Comparison of ENCODE assay signal across 19 cellular contexts in genomic region chr1:16233431-16233830, GRCh38. TPM values are rescaled to one million over a fixed set of nuclear protein-coding genes. Genes with fewer than 3 reads are reported as not detected.
A peak's percentile ranks its signal among the peaks of the same experiment; 100 is the strongest.
DNase-seq lines count a peak whose midpoint lies in the region; ATAC-seq and TF ChIP-seq lines count a peak whose summit lies in the region.
"Had no signal": no experiment of that assay in that cellular context is flagged by ENCODE, and none has a peak within 500 bp of the region (broad histone marks: within the 10 kb centered on the region; RNA-seq: fewer than 3 reads in every experiment).

No MANE protein-coding gene starts in this region.

- peaks cover 9% of the 10 kb centered on the region for H3K36me3 Mint-ChIP-seq in CD4-positive, alpha-beta T cell (ENCODE audit: low read depth)
- peaks cover 1% of the 10 kb centered on the region for H3K36me3 Mint-ChIP-seq in chondrocyte (ENCODE audit: low read depth)

- H3K4me3 Mint-ChIP-seq in CD4-positive, alpha-beta T cell = peak overlapping the region; percentile 7
- H3K4me3 Mint-ChIP-seq in chondrocyte (ENCODE audit: unreplicated experiment) = no peak overlapping the region
- H3K4me3 Mint-ChIP-seq: HFFc6 had no signal

- DNase-seq in CD4-positive, alpha-beta T cell = no peak
- DNase-seq in chondrocyte (ENCODE audit: low spot score) = peak; percentile 78
- peak; percentile 38 for DNase-seq in lower lobe of right lung
- DNase-seq in spleen = peak; percentile 72
- no peak for DNase-seq in NCI-H2081 treated with DMSO at 0.1 percent for 48 hours (lab: John Stamatoyannopoulos, UW)
- DNase-seq: ACHN; BE2C; C1 segment of cervical spinal cord; Caco-2; CD4-positive, CD25-positive, alpha-beta regulatory T cell; GDM1; GOT3; H7; HFFc6 had no signal

- H3K4me1 Mint-ChIP-seq in CD4-positive, alpha-beta T cell (ENCODE audit: low read depth) = peaks cover 22% of the 10 kb centered on the region
- peaks cover 16% of the 10 kb centered on the region for H3K4me1 Mint-ChIP-seq in chondrocyte (ENCODE audit: low read depth)

- H3K27ac ChIP-seq in CD4-positive, alpha-beta T cell (ENCODE audit: low read depth, low read length) = no peak overlapping the region
- H3K27ac ChIP-seq in lower lobe of right lung = no peak overlapping the region
- no peak overlapping the region for H3K27ac ChIP-seq in spleen
- H3K27ac ChIP-seq: HL-60 had no signal

- POLR2A ChIA-PET in CD4-positive, alpha-beta T cell (lab: Charles Lee) = interaction anchor here (4.9 kb wide), 1 partner anchor 27 kb away, joined by 21 read pairs; no protein-coding TSS in a partner anchor

- no peak overlapping the region for H3K4me3 ChIP-seq in lower lobe of right lung
- H3K4me3 ChIP-seq in spleen = no peak overlapping the region

- no peak overlapping the region for H3K27ac Mint-ChIP-seq in CD4-positive, alpha-beta T cell
- H3K27ac Mint-ChIP-seq in chondrocyte (ENCODE audit: unreplicated experiment) = no peak overlapping the region
- H3K27ac Mint-ChIP-seq: HFFc6 had no signal

- TF ChIP-seq CTCF in CD4-positive, alpha-beta T cell (IDR thresholded peaks at IDR 0.05) = no peak
- TF ChIP-seq CTCF in chondrocyte (IDR thresholded peaks at IDR 0.05) = no peak
- TF ChIP-seq CTCF in lower lobe of right lung (IDR thresholded peaks at IDR 0.05) = no peak
- TF ChIP-seq CTCF in spleen (IDR thresholded peaks at IDR 0.05 in 8 of 11, conservative IDR thresholded peaks at IDR 0.05 in 3 of 11) = no peak

- peaks cover 5% of the 10 kb centered on the region for H3K27me3 ChIP-seq in CD4-positive, alpha-beta T cell (ENCODE audit: control insufficient read depth, insufficient read depth, low read length)
- no peaks in the 10 kb centered on the region for H3K27me3 ChIP-seq in lower lobe of right lung (ENCODE audit: low read depth)
- peaks cover 0 to 7% (median 0%) of the 10 kb centered on the region in 7 donors for H3K27me3 ChIP-seq in spleen (replicated peaks in 1 of 7)
- H3K27me3 ChIP-seq: BE2C had no signal

- no peak for ATAC-seq in CD4-positive, alpha-beta T cell (ENCODE audit: poor library complexity)
- ATAC-seq in lower lobe of right lung (no peak), GM18868 (IDR thresholded peaks at IDR 0.05; ENCODE audit: unreplicated experiment) (no peak), GM19452 (IDR thresholded peaks at IDR 0.05; ENCODE audit: unreplicated experiment) (no peak)
- ATAC-seq: HCT116 had no signal

- CTCF ChIA-PET in CD4-positive, alpha-beta T cell (lab: Charles Lee) = no interaction called here

- intact Hi-C loops in CD4-positive, alpha-beta T cell (cut with DNase I, micrococcal nuclease) = loop anchor here in 1 of 2 experiments (10.0 kb wide), 1 partner anchor 131 kb away; the partner anchor contains the start of gene SZRD1
- intact Hi-C loops in lower lobe of right lung (cut with DNase I) (no loop called here), spleen (cut with DNase I; ENCODE audit: low total_unique reads) (no loop called here)

- H3K4me1 ChIP-seq in lower lobe of right lung (peaks cover 21% of the 10 kb centered on the region), spleen (peaks cover 8 to 36% (median 19%) of the 10 kb centered on the region in 6 donors)

- no peaks in the 10 kb centered on the region for H3K9me3 ChIP-seq in CD4-positive, alpha-beta T cell (ENCODE audit: control insufficient read depth, low read length)
- H3K9me3 ChIP-seq in lower lobe of right lung (no peaks in the 10 kb centered on the region), spleen (no peaks in the 10 kb centered on the region)
- H3K9me3 ChIP-seq: BE2C, Caco-2 had no signal

- WGBS in spleen, 5 donors = 93 to 100% (median 95%) methylated on average over 7 to 8 of the region's 8 CpGs

- H3K9me3 Mint-ChIP-seq in CD4-positive, alpha-beta T cell = no peaks in the 10 kb centered on the region
- no peaks in the 10 kb centered on the region for H3K9me3 Mint-ChIP-seq in chondrocyte (ENCODE audit: low read depth)
- H3K9me3 Mint-ChIP-seq: CD4-positive, CD25-positive, alpha-beta regulatory T cell; HFFc6 had no signal

- H3K27me3 Mint-ChIP-seq in CD4-positive, alpha-beta T cell = peaks cover 10% of the 10 kb centered on the region
- peaks cover 4% of the 10 kb centered on the region for H3K27me3 Mint-ChIP-seq in chondrocyte (ENCODE audit: low read depth)

- no peaks in the 10 kb centered on the region for H3K36me3 ChIP-seq in lower lobe of right lung
- peaks cover 0 to 29% (median 4%) of the 10 kb centered on the region in 6 donors for H3K36me3 ChIP-seq in spleen
- H3K36me3 ChIP-seq: BE2C had no signal

- no peak for TF ChIP-seq POLR2A in spleen (IDR thresholded peaks at IDR 0.05)

RNA-seq across cellular contexts. Expression of gene CPLANE2, which starts 3.6 kb away (rescaled TPM):
- 1 to 10 TPM; 5.3 to 8.4 TPM for total RNA-seq in CD4-positive, alpha-beta T cell
- total RNA-seq in chondrocyte (8.5 to 12.3 TPM (median 12.0 TPM) in 3 replicates), lower lobe of right lung (9.1 TPM), spleen (1 to 10 TPM; 4.0 to 7.6 (median 5.3) TPM)
- polyA plus RNA-seq in spleen = 1 to 10 TPM; 2.1 to 6.1 (median 2.2) TPM

RNA-seq across cellular contexts. Expression of gene ARHGEF19, which starts 21.0 kb away (rescaled TPM):
- total RNA-seq in CD4-positive, alpha-beta T cell = 1 to 10 TPM; 3.8 to 5.8 TPM
- total RNA-seq in chondrocyte = 14.4 to 17.7 TPM (median 16.1 TPM) in 3 replicates
- total RNA-seq in lower lobe of right lung = 15.6 TPM
- 10 to 100 TPM in 1 of 7 donors, 1 to 10 TPM in 6; 3.5 to 12.9 (median 8.0) TPM for total RNA-seq in spleen
- 1 to 10 TPM; 4.8 to 7.7 (median 6.4) TPM for polyA plus RNA-seq in spleen
- total RNA-seq: HT1080 had no signal

Comparison
In these comparisons a context has a peak if more than half of its experiments do, and no peak if none do; other contexts are left out.
1. DNase-seq: peak in chondrocyte (single experiment), lower lobe of right lung (single experiment) and spleen (single experiment); none in CD4-positive, alpha-beta T cell (0 of 10) and NCI-H2081 treated with DMSO at 0.1 percent for 48 hours (single experiment).